ENCODE assay signal across 20 cellular contexts in genomic region chr11:57410287-57410686, GRCh38. TPM values are rescaled to one million over a fixed set of nuclear protein-coding genes. Genes with fewer than 3 reads are reported as not detected.
DNase-seq lines count a peak whose midpoint lies in the region; ATAC-seq and TF ChIP-seq lines count a peak whose summit lies in the region.
"Had no signal": no experiment of that assay in that cellular context is flagged by ENCODE, and none has a peak within 500 bp of the region (broad histone marks: within the 10 kb centered on the region; RNA-seq: fewer than 3 reads in every experiment).

No MANE protein-coding gene starts in this region.

- peaks cover 80% of the 10 kb centered on the region for H3K36me3 Mint-ChIP-seq in activated naive CD8-positive, alpha-beta T cell treated with anti-CD3 and anti-CD28 coated beads for 36 hours

- no peaks in the 10 kb centered on the region for H3K36me3 ChIP-seq in ovary

- no peak overlapping the region for H3K27ac ChIP-seq in ovary
- H3K27ac ChIP-seq: right atrium auricular region, stomach had no signal

- H3K4me3 Mint-ChIP-seq in activated naive CD8-positive, alpha-beta T cell treated with anti-CD3 and anti-CD28 coated beads for 36 hours: no peak overlapping the region
- H3K4me3 Mint-ChIP-seq: activated naive CD8-positive, alpha-beta T cell treated with anti-CD3 and anti-CD28 coated beads, Interleukin-2, amount 10 ng/mL, durations not matched to agents 7 days and 5 days; CD4-positive, alpha-beta memory T cell had no signal

- no peaks in the 10 kb centered on the region for H3K4me1 ChIP-seq in ovary (ENCODE audit: insufficient read depth)

- intact Hi-C loops in ovary (cut with DNase I): no loop called here

- no peak for TF ChIP-seq EP300 in ovary (IDR thresholded peaks at IDR 0.05)

- H3K27me3 Mint-ChIP-seq in activated naive CD8-positive, alpha-beta T cell treated with anti-CD3 and anti-CD28 coated beads for 36 hours: no peaks in the 10 kb centered on the region
- H3K27me3 Mint-ChIP-seq: activated naive CD8-positive, alpha-beta T cell treated with anti-CD3 and anti-CD28 coated beads, Interleukin-2, amount 10 ng/mL, durations not matched to agents 7 days and 5 days; CD4-positive, alpha-beta memory T cell; naive B cell had no signal

- H3K27ac Mint-ChIP-seq in activated naive CD8-positive, alpha-beta T cell treated with anti-CD3 and anti-CD28 coated beads for 36 hours: peak overlapping the region; percentile 67
- H3K27ac Mint-ChIP-seq: activated naive CD8-positive, alpha-beta T cell treated with anti-CD3 and anti-CD28 coated beads, Interleukin-2, amount 10 ng/mL, durations not matched to agents 7 days and 5 days had no signal

- no peak for ATAC-seq in GM21619 (IDR thresholded peaks at IDR 0.05; ENCODE audit: unreplicated experiment)

- DNase-seq in AG09309 (ENCODE audit: low read depth): peak; percentile 57
- peak; percentile 23 for DNase-seq in H4 (ENCODE audit: low spot score)
- DNase-seq in activated naive CD8-positive, alpha-beta T cell treated with anti-CD3 and anti-CD28 coated beads for 36 hours: no peak
- DNase-seq in fibroblast of villous mesenchyme (ENCODE audit: low read depth): peak; percentile 29
- DNase-seq in GM19238 (ENCODE audit: insufficient read length, low spot score): no peak
- no peak for DNase-seq in ovary
- DNase-seq in NCI-H446 (lab: John Stamatoyannopoulos, UW): no peak
- DNase-seq: activated naive CD8-positive, alpha-beta T cell treated with anti-CD3 and anti-CD28 coated beads, Interleukin-2, amount 10 ng/mL, durations not matched to agents 7 days and 5 days; CD4-positive, alpha-beta memory T cell; GDM1; glutamatergic neuron; naive B cell; NCI-H1105 treated with DMSO at 0.1 percent for 48 hours; NCI-H524 treated with DMSO at 0.1 percent for 48 hours; RPMI8226; stomach had no signal

- no peaks in the 10 kb centered on the region for H3K9me3 Mint-ChIP-seq in activated naive CD8-positive, alpha-beta T cell treated with anti-CD3 and anti-CD28 coated beads for 36 hours
- H3K9me3 Mint-ChIP-seq: activated naive CD8-positive, alpha-beta T cell treated with anti-CD3 and anti-CD28 coated beads, Interleukin-2, amount 10 ng/mL, durations not matched to agents 7 days and 5 days; CD4-positive, alpha-beta memory T cell had no signal

- H3K9me3 ChIP-seq in ovary: no peaks in the 10 kb centered on the region
- H3K9me3 ChIP-seq: right atrium auricular region, stomach had no signal

- peaks cover 70% of the 10 kb centered on the region for H3K4me1 Mint-ChIP-seq in activated naive CD8-positive, alpha-beta T cell treated with anti-CD3 and anti-CD28 coated beads for 36 hours

- no peaks in the 10 kb centered on the region for H3K27me3 ChIP-seq in ovary
- H3K27me3 ChIP-seq: right atrium auricular region, stomach had no signal

- no peak for TF ChIP-seq POLR2A in ovary (IDR thresholded peaks at IDR 0.05)

- TF ChIP-seq CTCF in AG09309 (IDR thresholded peaks at IDR 0.05; ENCODE audit: control insufficient read depth, insufficient read depth, low read depth, low read length, missing control alignments): no peak
- no peak for TF ChIP-seq CTCF in fibroblast of villous mesenchyme (IDR thresholded peaks at IDR 0.05; ENCODE audit: insufficient read depth, low read depth, low read length)
- no peak for TF ChIP-seq CTCF in ovary (IDR thresholded peaks at IDR 0.05)

- H3K4me3 ChIP-seq in AG09309 (ENCODE audit: control insufficient read depth, low read depth, low read length): no peak overlapping the region
- H3K4me3 ChIP-seq in fibroblast of villous mesenchyme (ENCODE audit: low read depth, low read length): no peak overlapping the region
- H3K4me3 ChIP-seq in ovary: no peak overlapping the region
- H3K4me3 ChIP-seq: right atrium auricular region, stomach had no signal

RNA-seq across cellular contexts. Expression of gene SLC43A3, which starts 16.6 kb away (rescaled TPM):
- total RNA-seq in H4 (2014; rRNA removed; shearing (Covaris generic)): 20.4 and 21.3 TPM in 2 replicates
- total RNA-seq in activated naive CD8-positive, alpha-beta T cell treated with anti-CD3 and anti-CD28 coated beads for 36 hours: 100 to 1,000 TPM; 331 to 348 TPM
- total RNA-seq in fibroblast of villous mesenchyme (16.4 and 26.3 TPM in 2 replicates), ovary (10 to 100 TPM; 17.0 to 47.2 (median 36.3) TPM)
- 10 to 100 TPM; 21.2 to 69.3 TPM for polyA plus RNA-seq in ovary

RNA-seq across cellular contexts. Expression of gene PRG2, which starts 19.8 kb away (rescaled TPM):
- total RNA-seq in H4 (2014; rRNA removed; shearing (Covaris generic)): not detected in 2 replicates
- 1 to 10 TPM in 1 of 2 experiments, under 1 TPM in 1; 0.54 to 2.1 TPM for total RNA-seq in activated naive CD8-positive, alpha-beta T cell treated with anti-CD3 and anti-CD28 coated beads for 36 hours
- not detected in 2 replicates for total RNA-seq in fibroblast of villous mesenchyme
- not detected for total RNA-seq in ovary
- under 1 TPM in 1 of 2 donors, not detected in 1; 0.15 TPM for polyA plus RNA-seq in ovary
- total RNA-seq: right atrium auricular region had no signal
- polyA plus RNA-seq: CD4-positive, alpha-beta memory T cell had no signal

RNA-seq across cellular contexts. Expression of gene PRG3, which starts 29.3 kb away (rescaled TPM):
- total RNA-seq in H4 (2014; rRNA removed; shearing (Covaris generic)): not detected in 2 replicates
- not detected for total RNA-seq in activated naive CD8-positive, alpha-beta T cell treated with anti-CD3 and anti-CD28 coated beads for 36 hours
- total RNA-seq in fibroblast of villous mesenchyme (not detected in 2 replicates), ovary (not detected)
- not detected for polyA plus RNA-seq in ovary
- total RNA-seq: activated naive CD8-positive, alpha-beta T cell treated with anti-CD3 and anti-CD28 coated beads, Interleukin-2, amount 10 ng/mL, durations not matched to agents 7 days and 5 days; CD4-positive, alpha-beta memory T cell; dermis microvascular lymphatic vessel endothelial cell; right atrium auricular region; stomach; T-helper 2 cell treated with Interferon-gamma antibody and Interleukin-4, amounts not matched to agents 100 ng/mL and 5 ng/mL, for 36 hours had no signal
- polyA plus RNA-seq: CD4-positive, alpha-beta memory T cell; stomach had no signal

RNA-seq across cellular contexts. Expression of gene RTN4RL2, which starts 50.0 kb away (rescaled TPM):
- 0.64 and 0.89 TPM in 2 replicates for total RNA-seq in H4 (2014; rRNA removed; shearing (Covaris generic))
- under 1 TPM; 0.43 to 0.44 TPM for total RNA-seq in activated naive CD8-positive, alpha-beta T cell treated with anti-CD3 and anti-CD28 coated beads for 36 hours
- total RNA-seq in fibroblast of villous mesenchyme (not detected in 2 replicates), ovary (1 to 10 TPM in 2 of 7 donors, under 1 TPM in 5; 0.23 to 2.0 (median 0.83) TPM)
- under 1 TPM in 1 of 2 donors, not detected in 1; 0.53 TPM for polyA plus RNA-seq in ovary
- total RNA-seq: dermis microvascular lymphatic vessel endothelial cell had no signal

Comparison
In these comparisons a context has a peak if more than half of its experiments do, and no peak if none do; other contexts are left out.
1. DNase-seq: peak in AG09309 (single experiment), H4 (single experiment) and fibroblast of villous mesenchyme (single experiment); none in activated naive CD8-positive, alpha-beta T cell treated with anti-CD3 and anti-CD28 coated beads for 36 hours (single experiment), GM19238 (single experiment), ovary (0 of 5) and NCI-H446 (0 of 2).
2. RNA of gene SLC43A3, which starts 16.6 kb away (total RNA-seq): 331 to 348 TPM in activated naive CD8-positive, alpha-beta T cell treated with anti-CD3 and anti-CD28 coated beads for 36 hours; 17.0 to 47.2 TPM in ovary, 16.4 to 26.3 TPM in fibroblast of villous mesenchyme and 20.4 to 21.3 TPM in H4; every median in the first group is over 4 times any median in the second.